In genomic region chr15:50354838-50355611, GRCh38 we compare ENCODE assay signal across 8 cellular contexts. TPM values are rescaled to one million over a fixed set of nuclear protein-coding genes. Genes with fewer than 3 reads are reported as not detected.
DNase-seq lines count a peak whose midpoint lies in the region; ATAC-seq, FAIRE-seq and TF ChIP-seq lines count a peak whose summit lies in the region.

TSS of gene GABPB1 (minus strand) at chr15:50355198. CDS start at chr15:50309798, 45,400 bp downstream.

- H3K9me3 ChIP-seq in right atrium auricular region: no peaks in the 10 kb centered on the region

- ATAC-seq in HG02852 (IDR thresholded peaks at IDR 0.05; ENCODE audit: unreplicated experiment): peak; percentile 43

- peaks cover 0 to 48% of the 10 kb centered on the region in 2 donors for H3K4me1 ChIP-seq in right atrium auricular region

- intact Hi-C loops in T-helper 2 cell treated with Interferon-gamma antibody and Interleukin-4, amounts not matched to agents 100 ng/mL and 5 ng/mL, for 36 hours (cut with micrococcal nuclease): loop anchor here (1.0 to 10.0 kb wide), 10 partner anchors 69 to 1476 kb away; partner anchors contain the start of genes COPS2, DTWD1, EID1 and FAM227B

- H3K27me3 ChIP-seq in right atrium auricular region: no peaks in the 10 kb centered on the region

- H3K4me3 ChIP-seq in GM12875 (ENCODE audit: low read depth, low read length) (peak within 1 kb of the TSS; percentile 97), right atrium auricular region (peak within 1 kb of the TSS; percentile 97 to 98)

- peak within 1 kb of the TSS; percentile 99 for H3K27ac ChIP-seq in right atrium auricular region

- DNase-seq in NCI-H1694 treated with DMSO at 0.1 percent for 48 hours (lab: John Stamatoyannopoulos, UW) (peak; percentile 73), anterior cingulate cortex (lab: John Stamatoyannopoulos, UW) (peak in 57 of 58 donors; percentile 62 to 98 (median 88)), right atrium auricular region (ENCODE audit: low spot score) (peak; percentile 86), pulmonary artery endothelial cell (ENCODE audit: low read depth, low spot score) (peak; percentile 79), urothelium cell line (ENCODE audit: low spot score) (peak; percentile 88)

- no peak for TF ChIP-seq CTCF in GM12875 (IDR thresholded peaks at IDR 0.05; ENCODE audit: borderline replicate concordance, insufficient read depth, low read depth, low read length)
- TF ChIP-seq CTCF in right atrium auricular region (IDR thresholded peaks at IDR 0.05): no peak

- FAIRE-seq in urothelium cell line (lab: Jason Lieb, UNC): no peak

- no peaks in the 10 kb centered on the region for H3K36me3 ChIP-seq in right atrium auricular region

RNA-seq across cellular contexts. Expression of gene GABPB1, which starts in this region (rescaled TPM):
- 39.1 and 40.8 TPM in 2 replicates for total RNA-seq in T-helper 2 cell treated with Interferon-gamma antibody and Interleukin-4, amounts not matched to agents 100 ng/mL and 5 ng/mL, for 36 hours
- total RNA-seq in right atrium auricular region (10 to 100 TPM; 11.5 to 13.9 TPM), pulmonary artery endothelial cell (118 and 131 TPM in 2 replicates)

Comparison
In these comparisons a context has a peak if more than half of its experiments do, and no peak if none do; other contexts are left out.
1. Peak in every context shown above with its lines: DNase-seq, ATAC-seq, H3K4me3 ChIP-seq and H3K27ac ChIP-seq.